In the genomic region with DNA sequence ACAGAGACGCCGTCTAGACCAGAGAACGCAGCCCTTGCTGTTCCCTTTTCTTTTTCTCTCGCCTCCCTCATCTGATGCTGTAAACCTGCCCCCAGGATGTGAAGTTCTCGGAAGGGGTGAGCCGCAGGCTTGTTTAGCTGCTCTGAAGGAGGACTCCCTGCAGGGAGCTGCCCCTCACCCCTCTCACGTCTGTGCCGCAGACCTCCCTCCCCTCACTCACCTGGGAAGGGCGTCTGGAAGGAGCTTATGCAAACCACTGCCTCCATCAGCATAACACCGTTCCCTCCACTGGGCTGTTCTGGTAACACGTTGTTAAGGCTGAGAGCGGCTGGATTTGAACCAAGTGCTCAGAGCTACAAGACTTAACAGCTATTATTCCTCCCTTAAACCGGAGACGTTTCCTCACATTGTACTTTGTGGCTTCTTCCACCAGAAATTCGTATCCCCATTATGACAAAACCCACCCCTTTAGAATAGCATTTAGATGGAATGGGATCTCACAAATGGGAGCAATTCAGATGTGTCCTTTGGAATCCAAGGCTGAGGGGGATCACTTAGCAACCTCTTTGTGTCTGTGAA, we compare ENCODE assay signal across 25 cellular contexts.
DNase-seq lines count a peak whose midpoint lies in the region; TF ChIP-seq lines count a peak whose summit lies in the region.
"Had no signal": no experiment of that assay in that cellular context is flagged by ENCODE, and none has a peak within 500 bp of the region (broad histone marks: within the 10 kb centered on the region; RNA-seq: fewer than 3 reads in every experiment).

No MANE protein-coding gene starts in this region.

- H2BK5ac ChIP-seq in mesendoderm (ENCODE audit: low read length), result no peak overlapping the region

- H3K23ac ChIP-seq in mesendoderm (ENCODE audit: low read length), result no peak overlapping the region

- no peaks in the 10 kb centered on the region for H3K9me3 Mint-ChIP-seq in endodermal cell
- H3K9me3 Mint-ChIP-seq: activated naive CD4-positive, alpha-beta T cell treated with anti-CD3 and anti-CD28 coated beads, Interleukin-2, amount 50 U/mL, for 24 hours; activated T-helper 1 cell treated with anti-CD3 and anti-CD28 coated beads, Interleukin-12 subunit alpha, Interleukin-12 subunit beta, Interleukin-2, Interleukin-4 antibody, amounts not matched to agents 30 ng/mL and 10 ng/mL and 1 ng/mL, durations not matched to agents 14 hours and 24 hours and 36 hours; stimulated activated effector memory CD8-positive, alpha-beta T cell treated with anti-CD3 and anti-CD28 coated beads, Interleukin-12 subunit alpha, Interleukin-12 subunit beta, amount 100 ng/mL, for 72 hours had no signal

- no peaks in the 10 kb centered on the region for H3K79me2 ChIP-seq in mesendoderm (ENCODE audit: control insufficient read depth, insufficient read depth, low read length)

- no peak overlapping the region for H4K5ac ChIP-seq in mesendoderm (ENCODE audit: low read length)

- H3K9ac ChIP-seq in NT2/D1 (ENCODE audit: insufficient read length, low read depth) (no peak overlapping the region), endodermal cell (ENCODE audit: extremely low read depth, low read length, poor library complexity, severe bottlenecking) (no peak overlapping the region), mesendoderm (ENCODE audit: low read length) (no peak overlapping the region)

- H3K4ac ChIP-seq in mesendoderm (ENCODE audit: low read depth, low read length), result no peak overlapping the region

- intact Hi-C loops in testis (cut with DNase I; ENCODE audit: low total_unique reads), result no loop called here
- intact Hi-C loops in adrenal gland (cut with DNase I), result no loop called here

- 56 to 70% methylated on average over 8 to 15 of the region's 15 CpGs for WGBS in endodermal cell (ENCODE audit: insufficient coverage in 1 of 2, insufficient read length in 1 of 2), 2 experiments
- no CpG with 5 or more reads among the region's 15 CpGs for WGBS in mesendoderm (ENCODE audit: extremely low coverage, insufficient coverage, low lambda C conversion rate)
- WGBS in testis, 2 donors, result 65 to 69% methylated on average over 14 to 15 of the region's 15 CpGs
- 50 to 60% (median 51%) methylated on average over 14 to 15 of the region's 15 CpGs for WGBS in adrenal gland, 4 donors

- no peaks in the 10 kb centered on the region for H3K27me3 Mint-ChIP-seq in endodermal cell (ENCODE audit: insufficient read depth)

- peaks cover 13% of the 10 kb centered on the region for H3K4me1 ChIP-seq in NT2/D1 (ENCODE audit: insufficient read depth, insufficient read length)
- H3K4me1 ChIP-seq in endodermal cell (ENCODE audit: control insufficient read depth, insufficient read depth, low read length), result no peaks in the 10 kb centered on the region
- H3K4me1 ChIP-seq in mesendoderm (ENCODE audit: control insufficient read depth, low read depth, low read length), result peaks cover 5% of the 10 kb centered on the region
- peaks cover 68% of the 10 kb centered on the region for H3K4me1 ChIP-seq in testis
- H3K4me1 ChIP-seq in adrenal gland (replicated peaks in 1 of 2), result no peaks in the 10 kb centered on the region

- peak; percentile 54 for DNase-seq in NT2/D1 (ENCODE audit: low read depth, low spot score)
- peak; percentile 86 for DNase-seq in endodermal cell
- DNase-seq in mesendoderm, result peak; percentile 78
- DNase-seq in testis, result no peak
- no peak for DNase-seq in adrenal gland
- DNase-seq in activated CD4-positive, alpha-beta T cell treated with anti-CD3 and anti-CD28 coated beads for 48 hours, result no peak
- no peak for DNase-seq in NCI-H82 treated with DMSO at 0.1 percent for 48 hours (lab: John Stamatoyannopoulos, UW; ENCODE audit: unreplicated experiment)
- DNase-seq: Calu3; cerebellar nuclear complex; DND-41; foreskin fibroblast; hypothalamus; IMR-90; kidney glomerular epithelial cell; mammary epithelial cell; NCI-H1092; NCI-H1930; psoas muscle; small intestine; stimulated activated CD4-positive, alpha-beta T cell treated with anti-CD3 and anti-CD28 coated beads, Interleukin-2, amount 100 ng/mL, for 48 hours; WERI-Rb-1 had no signal

- H3K27ac ChIP-seq in endodermal cell (ENCODE audit: low read depth, low read length), result no peak overlapping the region
- H3K27ac ChIP-seq in mesendoderm (ENCODE audit: low read depth, low read length), result no peak overlapping the region
- peak overlapping the region; percentile 75 to 83 for H3K27ac ChIP-seq in testis
- peak overlapping the region in 2 of 5 donors; percentile 40 to 77 for H3K27ac ChIP-seq in adrenal gland
- H3K27ac ChIP-seq: C4-2B, psoas muscle, WERI-Rb-1 had no signal

- H3K56ac ChIP-seq in mesendoderm (ENCODE audit: low read length), result no peak overlapping the region

- no peak overlapping the region for H3K27ac Mint-ChIP-seq in endodermal cell
- H3K27ac Mint-ChIP-seq: activated naive CD4-positive, alpha-beta T cell treated with anti-CD3 and anti-CD28 coated beads, Interleukin-2, amount 50 U/mL, for 24 hours; activated T-helper 1 cell treated with anti-CD3 and anti-CD28 coated beads, Interleukin-12 subunit alpha, Interleukin-12 subunit beta, Interleukin-2, Interleukin-4 antibody, amounts not matched to agents 30 ng/mL and 10 ng/mL and 1 ng/mL, durations not matched to agents 14 hours and 24 hours and 36 hours; stimulated activated effector memory CD8-positive, alpha-beta T cell treated with anti-CD3 and anti-CD28 coated beads, Interleukin-12 subunit alpha, Interleukin-12 subunit beta, amount 100 ng/mL, for 72 hours had no signal

- H3K4me2 ChIP-seq in mesendoderm (ENCODE audit: low read length), result no peak overlapping the region

- no peak overlapping the region for H2BK15ac ChIP-seq in mesendoderm (replicated peaks; ENCODE audit: low read depth)

- no peak overlapping the region for H4K8ac ChIP-seq in mesendoderm (ENCODE audit: low read depth, low read length)

- H3K36me3 ChIP-seq in NT2/D1 (ENCODE audit: insufficient read depth, insufficient read length, low read length) (no peaks in the 10 kb centered on the region), endodermal cell (ENCODE audit: control insufficient read depth, insufficient read depth, low read length) (no peaks in the 10 kb centered on the region), mesendoderm (ENCODE audit: control insufficient read depth, insufficient read depth, low read length) (no peaks in the 10 kb centered on the region), testis (ENCODE audit: low read depth, missing control alignments) (no peaks in the 10 kb centered on the region), adrenal gland (replicated peaks in 1 of 2) (no peaks in the 10 kb centered on the region)
- H3K36me3 ChIP-seq: WERI-Rb-1 had no signal

- H3K79me1 ChIP-seq in mesendoderm (ENCODE audit: low read length), result no peaks in the 10 kb centered on the region

- H3K4me3 Mint-ChIP-seq in endodermal cell, result no peak overlapping the region
- H3K4me3 Mint-ChIP-seq: activated naive CD4-positive, alpha-beta T cell treated with anti-CD3 and anti-CD28 coated beads, Interleukin-2, amount 50 U/mL, for 24 hours; activated T-helper 1 cell treated with anti-CD3 and anti-CD28 coated beads, Interleukin-12 subunit alpha, Interleukin-12 subunit beta, Interleukin-2, Interleukin-4 antibody, amounts not matched to agents 30 ng/mL and 10 ng/mL and 1 ng/mL, durations not matched to agents 14 hours and 24 hours and 36 hours; stimulated activated effector memory CD8-positive, alpha-beta T cell treated with anti-CD3 and anti-CD28 coated beads, Interleukin-12 subunit alpha, Interleukin-12 subunit beta, amount 100 ng/mL, for 72 hours had no signal

- no peak overlapping the region for H3K18ac ChIP-seq in mesendoderm (ENCODE audit: low read length)

- H3K4me3 ChIP-seq in NT2/D1 (ENCODE audit: insufficient read length, low read depth), result no peak overlapping the region
- no peak overlapping the region for H3K4me3 ChIP-seq in endodermal cell (ENCODE audit: low read length)
- H3K4me3 ChIP-seq in mesendoderm (ENCODE audit: low read length), result no peak overlapping the region
- no peak overlapping the region for H3K4me3 ChIP-seq in testis
- H3K4me3 ChIP-seq in adrenal gland, result no peak overlapping the region
- H3K4me3 ChIP-seq: psoas muscle had no signal

- TF ChIP-seq CTCF in endodermal cell (conservative IDR thresholded peaks at IDR 0.05), result peak; percentile 27
- no peak for TF ChIP-seq CTCF in testis (IDR thresholded peaks at IDR 0.05)
- TF ChIP-seq CTCF in adrenal gland (IDR thresholded peaks at IDR 0.05), result no peak

- H3K36me3 Mint-ChIP-seq in endodermal cell (ENCODE audit: low read depth), result no peaks in the 10 kb centered on the region
- H3K36me3 Mint-ChIP-seq: activated naive CD4-positive, alpha-beta T cell treated with anti-CD3 and anti-CD28 coated beads, Interleukin-2, amount 50 U/mL, for 24 hours; stimulated activated effector memory CD8-positive, alpha-beta T cell treated with anti-CD3 and anti-CD28 coated beads, Interleukin-12 subunit alpha, Interleukin-12 subunit beta, amount 100 ng/mL, for 72 hours had no signal

- H3K27me3 ChIP-seq in NT2/D1 (ENCODE audit: insufficient read depth, insufficient read length) (no peaks in the 10 kb centered on the region), endodermal cell (ENCODE audit: control insufficient read depth, insufficient read depth, low read length, poor library complexity, severe bottlenecking) (no peaks in the 10 kb centered on the region), mesendoderm (ENCODE audit: insufficient read depth, low read length, poor library complexity) (no peaks in the 10 kb centered on the region), testis (no peaks in the 10 kb centered on the region), adrenal gland (no peaks in the 10 kb centered on the region)

- H2BK120ac ChIP-seq in mesendoderm (ENCODE audit: low read depth, low read length), result no peak overlapping the region

- no peak overlapping the region for H2AK5ac ChIP-seq in mesendoderm (ENCODE audit: low read length)

- TF ChIP-seq POLR2A in testis (IDR thresholded peaks at IDR 0.05) (no peak), adrenal gland (IDR thresholded peaks at IDR 0.05) (no peak)

- H3K9me3 ChIP-seq in NT2/D1 (ENCODE audit: insufficient read depth, low read length), result no peaks in the 10 kb centered on the region
- no peaks in the 10 kb centered on the region for H3K9me3 ChIP-seq in endodermal cell (ENCODE audit: control insufficient read depth, low read length)
- H3K9me3 ChIP-seq in testis, result no peaks in the 10 kb centered on the region
- H3K9me3 ChIP-seq in adrenal gland (replicated peaks in 1 of 3), result no peaks in the 10 kb centered on the region
- H3K9me3 ChIP-seq: psoas muscle had no signal

- peaks cover 14% of the 10 kb centered on the region for H3K4me1 Mint-ChIP-seq in endodermal cell
- H3K4me1 Mint-ChIP-seq: activated naive CD4-positive, alpha-beta T cell treated with anti-CD3 and anti-CD28 coated beads, Interleukin-2, amount 50 U/mL, for 24 hours; stimulated activated effector memory CD8-positive, alpha-beta T cell treated with anti-CD3 and anti-CD28 coated beads, Interleukin-12 subunit alpha, Interleukin-12 subunit beta, amount 100 ng/mL, for 72 hours had no signal

Comparison
In these comparisons a context has a peak if more than half of its experiments do, and no peak if none do; other contexts are left out.
1. DNase-seq: peak in NT2/D1 (single experiment), endodermal cell (single experiment) and mesendoderm (single experiment); none in testis (single experiment), adrenal gland (0 of 7), activated CD4-positive, alpha-beta T cell treated with anti-CD3 and anti-CD28 coated beads for 48 hours (single experiment) and NCI-H82 treated with DMSO at 0.1 percent for 48 hours (single experiment).
2. H3K27ac ChIP-seq: peak in testis (2 of 2); none in endodermal cell (single experiment) and mesendoderm (single experiment).